Comparison of ENCODE assay signal across 22 cellular contexts in genomic region chr22:17811119-17811518, GRCh38.
"Had no signal": no experiment of that assay in that cellular context is flagged by ENCODE, and none has a peak within 500 bp of the region (broad histone marks: within the 10 kb centered on the region; RNA-seq: fewer than 3 reads in every experiment).

No MANE protein-coding gene starts in this region.

- H3K9me3 ChIP-seq: breast epithelium, neutrophil, SK-N-SH, spleen, testis, transverse colon had no signal

- ATAC-seq: activated T-cell treated with anti-CD3 and anti-CD28 coated beads, Interleukin-2, amount 50 U/mL, for 4 hours; activated T-helper 17 cell treated with anti-CD3 and anti-CD28 coated beads, Interleukin-2, amount 50 U/mL, for 72 hours; natural killer cell; stimulated activated naive CD8-positive, alpha-beta T cell treated with anti-CD3 and anti-CD28 coated beads, Interleukin-15, Interleukin-2, amounts not matched to agents 100 U/mL and 50 U/mL, for 24 hours had no signal

- H3K4me3 ChIP-seq: breast epithelium, spleen, testis, transverse colon had no signal

- H3K27ac ChIP-seq: breast epithelium, neutrophil, spleen, testis had no signal

- H3K4me2 ChIP-seq: SK-N-SH had no signal

- H3K27me3 ChIP-seq: breast epithelium, neutrophil, spleen, testis, transverse colon had no signal

- H3K4me1 ChIP-seq: breast epithelium, spleen, testis had no signal

- DNase-seq: activated CD4-positive, alpha-beta memory T cell treated with anti-CD3 and anti-CD28 coated beads for 36 hours; activated CD4-positive, alpha-beta T cell treated with anti-CD3 and anti-CD28 coated beads, Interleukin-2, amount 10 ng/mL, durations not matched to agents 24 days and 14 days; activated CD4-positive, CD25-positive, alpha-beta regulatory T cell treated with anti-CD3 and anti-CD28 coated beads, Interleukin-2, amount 50 U/mL, for 72 hours; activated CD8-positive, alpha-beta memory T cell treated with anti-CD3 and anti-CD28 coated beads, Interleukin-2, amount 50 U/mL, for 48 hours; activated gamma-delta T cell treated with Interleukin-2 at 50 U/mL for 16 hours; activated naive CD4-positive, alpha-beta T cell treated with anti-CD3 and anti-CD28 coated beads, Interleukin-2, amount 50 U/mL, for 16 hours; activated T-cell treated with anti-CD3 and anti-CD28 coated beads, Interleukin-2, amount 50 U/mL, for 4 hours; amygdala; dermis blood vessel endothelial cell; effector CD4-positive, alpha-beta T cell; islet precursor cell; natural killer cell; retina; SK-N-SH; spleen; stimulated activated naive CD8-positive, alpha-beta T cell treated with anti-CD3 and anti-CD28 coated beads, Interleukin-15, Interleukin-2, amounts not matched to agents 100 U/mL and 50 U/mL, for 24 hours; SW 1271; testis; transverse colon had no signal

- H3K9ac ChIP-seq: SK-N-SH had no signal

- H3K36me3 ChIP-seq: breast epithelium, neutrophil had no signal
